In genomic region chr9:129834489-129835127, GRCh38 we compare ENCODE assay signal across 1 cellular context.
TF ChIP-seq lines count a peak whose summit lies in the region.

No MANE protein-coding gene starts in this region.

TF ChIP-seq in endothelial cell of umbilical vein, 7 proteins besides CTCF, POLR2A, EP300 and RAD21:
- TF ChIP-seq GATA2 (IDR thresholded peaks at IDR 0.05; ENCODE audit: insufficient read depth, insufficient read length, low read depth, low read length) (no peak), EZH2 (IDR thresholded peaks at IDR 0.05; ENCODE audit: borderline replicate concordance, low read depth, low read length, severe bottlenecking) (no peak), JUN (IDR thresholded peaks at IDR 0.05; ENCODE audit: borderline replicate concordance, insufficient read depth, insufficient read length, low read depth) (no peak), POLR2AphosphoS5 (IDR thresholded peaks at IDR 0.05; ENCODE audit: insufficient read depth, low read depth, low read length) (no peak), MYC (IDR thresholded peaks at IDR 0.05; ENCODE audit: low read depth, low read length) (no peak), MAX (IDR thresholded peaks at IDR 0.05; ENCODE audit: insufficient read depth, insufficient read length) (no peak), FOS (IDR thresholded peaks at IDR 0.05; ENCODE audit: borderline replicate concordance, insufficient read depth, low read length) (no peak)
